1 cellular context compared by ENCODE assay signal in the genomic region with DNA sequence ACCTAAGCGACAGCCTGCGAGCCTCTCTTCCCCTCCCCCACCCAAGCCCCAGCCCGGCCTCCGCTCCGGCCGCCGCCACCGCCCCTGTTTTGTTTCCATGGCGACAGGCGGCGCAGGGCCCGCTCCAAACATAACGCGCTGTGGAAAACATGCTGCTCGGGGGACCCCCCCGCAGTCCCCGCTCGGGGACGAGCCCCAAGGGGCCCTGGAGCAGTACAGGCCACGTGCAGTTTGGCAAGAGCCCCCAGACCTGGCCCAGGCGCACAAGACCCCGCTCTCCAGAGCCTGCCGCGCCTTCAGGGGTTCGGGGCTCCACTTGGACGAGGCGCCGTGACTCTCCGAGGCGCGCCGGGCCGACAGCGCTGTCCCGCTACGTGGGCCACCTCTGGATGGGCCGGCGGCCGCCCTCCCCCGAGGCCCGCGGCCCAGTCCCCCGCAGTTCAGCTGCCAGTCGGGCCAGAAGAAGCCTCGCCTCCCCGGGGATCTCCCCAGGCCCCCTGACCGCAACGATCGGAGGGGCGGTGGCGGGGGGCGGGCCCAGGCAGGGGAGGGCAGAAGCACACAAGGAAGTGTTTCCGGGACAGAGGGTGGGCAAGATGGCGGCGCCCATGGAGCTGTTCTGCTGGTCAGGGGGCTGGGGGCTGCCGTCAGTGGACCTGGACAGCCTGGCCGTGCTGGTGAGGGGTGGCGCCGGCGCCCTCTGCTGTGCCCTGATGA.
TF ChIP-seq lines count a peak whose summit lies in the region.

A gene with protein sequence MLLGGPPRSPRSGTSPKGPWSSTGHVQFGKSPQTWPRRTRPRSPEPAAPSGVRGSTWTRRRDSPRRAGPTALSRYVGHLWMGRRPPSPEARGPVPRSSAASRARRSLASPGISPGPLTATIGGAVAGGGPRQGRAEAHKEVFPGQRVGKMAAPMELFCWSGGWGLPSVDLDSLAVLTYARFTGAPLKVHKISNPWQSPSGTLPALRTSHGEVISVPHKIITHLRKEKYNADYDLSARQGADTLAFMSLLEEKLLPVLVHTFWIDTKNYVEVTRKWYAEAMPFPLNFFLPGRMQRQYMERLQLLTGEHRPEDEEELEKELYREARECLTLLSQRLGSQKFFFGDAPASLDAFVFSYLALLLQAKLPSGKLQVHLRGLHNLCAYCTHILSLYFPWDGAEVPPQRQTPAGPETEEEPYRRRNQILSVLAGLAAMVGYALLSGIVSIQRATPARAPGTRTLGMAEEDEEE (plus strand): TSS at position 40 of the 717 bp plus-strand sequence. CDS start 110 bp downstream, at position 150.

TF ChIP-seq in HepG2, 621 proteins besides CTCF, POLR2A, EP300 and RAD21 (continued from another document):
- TF ChIP-seq, protein P1, sequence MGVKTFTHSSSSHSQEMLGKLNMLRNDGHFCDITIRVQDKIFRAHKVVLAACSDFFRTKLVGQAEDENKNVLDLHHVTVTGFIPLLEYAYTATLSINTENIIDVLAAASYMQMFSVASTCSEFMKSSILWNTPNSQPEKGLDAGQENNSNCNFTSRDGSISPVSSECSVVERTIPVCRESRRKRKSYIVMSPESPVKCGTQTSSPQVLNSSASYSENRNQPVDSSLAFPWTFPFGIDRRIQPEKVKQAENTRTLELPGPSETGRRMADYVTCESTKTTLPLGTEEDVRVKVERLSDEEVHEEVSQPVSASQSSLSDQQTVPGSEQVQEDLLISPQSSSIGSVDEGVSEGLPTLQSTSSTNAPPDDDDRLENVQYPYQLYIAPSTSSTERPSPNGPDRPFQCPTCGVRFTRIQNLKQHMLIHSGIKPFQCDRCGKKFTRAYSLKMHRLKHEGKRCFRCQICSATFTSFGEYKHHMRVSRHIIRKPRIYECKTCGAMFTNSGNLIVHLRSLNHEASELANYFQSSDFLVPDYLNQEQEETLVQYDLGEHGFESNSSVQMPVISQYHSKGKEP (CRISPR knock-in tag; IDR thresholded peaks at IDR 0.05): no peak
